ENCODE assay signal across 37 cellular contexts in genomic region chr10:54908019-54908418, GRCh38.
"Had no signal": no experiment of that assay in that cellular context is flagged by ENCODE, and none has a peak within 500 bp of the region (broad histone marks: within the 10 kb centered on the region; RNA-seq: fewer than 3 reads in every experiment).

No MANE protein-coding gene starts in this region.

- DNase-seq: activated CD4-positive, alpha-beta memory T cell treated with anti-CD3 and anti-CD28 coated beads for 36 hours; activated CD4-positive, alpha-beta T cell treated with anti-CD3 and anti-CD28 coated beads for 36 hours; activated CD4-positive, alpha-beta T cell treated with anti-CD3 and anti-CD28 coated beads, Interleukin-2, amount 10 ng/mL, durations not matched to agents 24 days and 14 days; activated CD4-positive, CD25-positive, alpha-beta regulatory T cell; activated CD4-positive, CD25-positive, alpha-beta regulatory T cell treated with anti-CD3 and anti-CD28 coated beads, Interleukin-2, amount 50 U/mL, for 72 hours; activated CD8-positive, alpha-beta memory T cell treated with anti-CD3 and anti-CD28 coated beads, Interleukin-2, amount 10 ng/mL, durations not matched to agents 7 days and 5 days; activated CD8-positive, alpha-beta memory T cell treated with anti-CD3 and anti-CD28 coated beads, Interleukin-2, amount 50 U/mL, for 4 hours; activated CD8-positive, alpha-beta T cell treated with anti-CD3 and anti-CD28 coated beads, Interleukin-2, amount 10 ng/mL, durations not matched to agents 7 days and 5 days; activated effector memory CD4-positive, alpha-beta T cell treated with anti-CD3 and anti-CD28 coated beads, Interleukin-2, amount 50 U/mL, for 16 hours; activated naive CD4-positive, alpha-beta T cell treated with anti-CD3 and anti-CD28 coated beads for 36 hours; activated naive CD8-positive, alpha-beta T cell treated with anti-CD3 and anti-CD28 coated beads for 36 hours; activated naive CD8-positive, alpha-beta T cell treated with anti-CD3 and anti-CD28 coated beads, Interleukin-2, amount 50 U/mL, for 24 hours; activated T-cell treated with anti-CD3 and anti-CD28 coated beads, Interleukin-2, amount 50 U/mL, for 1 hour; activated T-cell treated with anti-CD3 and anti-CD28 coated beads, Interleukin-2, amount 50 U/mL, for 48 hours; adrenal gland; amygdala; central memory CD4-positive, alpha-beta T cell; cerebellar nuclear complex; dorsolateral prefrontal cortex; effector memory CD8-positive, alpha-beta T cell; erythroblast; foreskin melanocyte; T-helper 1 cell; T-helper 17 cell; T1000 had no signal

- H3K27ac ChIP-seq: adrenal gland, ascending aorta, breast epithelium, cardiac muscle cell, coronary artery, dorsolateral prefrontal cortex, esophagus muscularis mucosa, gastroesophageal sphincter had no signal

- H3K9me3 Mint-ChIP-seq: activated CD4-positive, alpha-beta T cell treated with anti-CD3 and anti-CD28 coated beads, Interleukin-2, amount 10 ng/mL, durations not matched to agents 24 days and 14 days; activated T-helper 1 cell treated with anti-CD3 and anti-CD28 coated beads, Interleukin-12 subunit alpha, Interleukin-12 subunit beta, Interleukin-2, Interleukin-4 antibody, amounts not matched to agents 30 ng/mL and 10 ng/mL and 1 ng/mL, durations not matched to agents 14 hours and 24 hours and 36 hours had no signal

- ATAC-seq: activated CD4-positive, alpha-beta T cell treated with anti-CD3 and anti-CD28 coated beads for 36 hours; activated CD8-positive, alpha-beta memory T cell treated with anti-CD3 and anti-CD28 coated beads, Interleukin-2, amount 10 ng/mL, durations not matched to agents 7 days and 5 days; activated CD8-positive, alpha-beta T cell treated with anti-CD3 and anti-CD28 coated beads, Interleukin-2, amount 10 ng/mL, durations not matched to agents 7 days and 5 days; activated naive CD8-positive, alpha-beta T cell treated with anti-CD3 and anti-CD28 coated beads, Interleukin-2, amount 50 U/mL, for 24 hours; effector memory CD8-positive, alpha-beta T cell; gastroesophageal sphincter; T-helper 17 cell had no signal

- H3K4me3 ChIP-seq: adrenal gland, ascending aorta, breast epithelium, cardiac muscle cell, coronary artery, dorsolateral prefrontal cortex, esophagus muscularis mucosa, gastroesophageal sphincter had no signal

- H3K4me3 Mint-ChIP-seq: activated CD4-positive, alpha-beta memory T cell treated with anti-CD3 and anti-CD28 coated beads for 36 hours; activated CD4-positive, alpha-beta T cell treated with anti-CD3 and anti-CD28 coated beads for 36 hours; activated CD4-positive, alpha-beta T cell treated with anti-CD3 and anti-CD28 coated beads, Interleukin-2, amount 10 ng/mL, durations not matched to agents 24 days and 14 days; activated CD8-positive, alpha-beta memory T cell treated with anti-CD3 and anti-CD28 coated beads, Interleukin-2, amount 10 ng/mL, durations not matched to agents 7 days and 5 days; activated CD8-positive, alpha-beta T cell treated with anti-CD3 and anti-CD28 coated beads, Interleukin-2, amount 10 ng/mL, durations not matched to agents 7 days and 5 days; activated naive CD4-positive, alpha-beta T cell treated with anti-CD3 and anti-CD28 coated beads for 36 hours; activated naive CD4-positive, alpha-beta T cell treated with anti-CD3 and anti-CD28 coated beads, Interleukin-2, amount 50 U/mL, for 24 hours; activated naive CD8-positive, alpha-beta T cell treated with anti-CD3 and anti-CD28 coated beads for 36 hours; activated naive CD8-positive, alpha-beta T cell treated with anti-CD3 and anti-CD28 coated beads, Interleukin-2, amount 50 U/mL, for 24 hours; activated T-helper 1 cell treated with anti-CD3 and anti-CD28 coated beads, Interleukin-12 subunit alpha, Interleukin-12 subunit beta, Interleukin-2, Interleukin-4 antibody, amounts not matched to agents 30 ng/mL and 10 ng/mL and 1 ng/mL, durations not matched to agents 14 hours and 24 hours and 36 hours; brain; dendritic cell treated with granulocyte-macrophage colony-stimulating factor and Interleukin-4, amounts not matched to agents 40 ng/mL and 50 ng/mL, for 4 days; effector memory CD8-positive, alpha-beta T cell; T-helper 17 cell; T-helper 2 cell treated with Interferon-gamma antibody and Interleukin-4, amounts not matched to agents 5 μg/mL and 100 μg/mL, for 36 hours had no signal

- H3K9me3 ChIP-seq: adrenal gland had no signal

- H3K36me3 ChIP-seq: adrenal gland, ascending aorta, breast epithelium, cardiac muscle cell, esophagus muscularis mucosa, gastroesophageal sphincter had no signal

- H3K27me3 Mint-ChIP-seq: activated CD4-positive, alpha-beta memory T cell treated with anti-CD3 and anti-CD28 coated beads for 36 hours; activated CD4-positive, alpha-beta T cell treated with anti-CD3 and anti-CD28 coated beads for 36 hours; activated CD4-positive, alpha-beta T cell treated with anti-CD3 and anti-CD28 coated beads, Interleukin-2, amount 10 ng/mL, durations not matched to agents 24 days and 14 days; activated CD8-positive, alpha-beta memory T cell treated with anti-CD3 and anti-CD28 coated beads, Interleukin-2, amount 10 ng/mL, durations not matched to agents 7 days and 5 days; activated naive CD4-positive, alpha-beta T cell treated with anti-CD3 and anti-CD28 coated beads, Interleukin-2, amount 50 U/mL, for 24 hours; activated naive CD8-positive, alpha-beta T cell treated with anti-CD3 and anti-CD28 coated beads for 36 hours; activated naive CD8-positive, alpha-beta T cell treated with anti-CD3 and anti-CD28 coated beads, Interleukin-2, amount 50 U/mL, for 24 hours; brain; dendritic cell treated with granulocyte-macrophage colony-stimulating factor and Interleukin-4, amounts not matched to agents 40 ng/mL and 50 ng/mL, for 4 days; effector memory CD8-positive, alpha-beta T cell; T-helper 17 cell had no signal

- H3K4me1 ChIP-seq: adrenal gland, ascending aorta, breast epithelium, esophagus muscularis mucosa, gastroesophageal sphincter had no signal

- H3K27me3 ChIP-seq: adrenal gland, ascending aorta, breast epithelium, cardiac muscle cell, esophagus muscularis mucosa, gastroesophageal sphincter had no signal

- H3K27ac Mint-ChIP-seq: activated CD4-positive, alpha-beta memory T cell treated with anti-CD3 and anti-CD28 coated beads for 36 hours; activated CD4-positive, alpha-beta T cell treated with anti-CD3 and anti-CD28 coated beads for 36 hours; activated CD4-positive, alpha-beta T cell treated with anti-CD3 and anti-CD28 coated beads, Interleukin-2, amount 10 ng/mL, durations not matched to agents 24 days and 14 days; activated CD8-positive, alpha-beta memory T cell treated with anti-CD3 and anti-CD28 coated beads, Interleukin-2, amount 10 ng/mL, durations not matched to agents 7 days and 5 days; activated CD8-positive, alpha-beta T cell treated with anti-CD3 and anti-CD28 coated beads, Interleukin-2, amount 10 ng/mL, durations not matched to agents 7 days and 5 days; activated naive CD4-positive, alpha-beta T cell treated with anti-CD3 and anti-CD28 coated beads for 36 hours; activated naive CD4-positive, alpha-beta T cell treated with anti-CD3 and anti-CD28 coated beads, Interleukin-2, amount 50 U/mL, for 24 hours; activated naive CD8-positive, alpha-beta T cell treated with anti-CD3 and anti-CD28 coated beads for 36 hours; activated naive CD8-positive, alpha-beta T cell treated with anti-CD3 and anti-CD28 coated beads, Interleukin-2, amount 50 U/mL, for 24 hours; activated T-helper 1 cell treated with anti-CD3 and anti-CD28 coated beads, Interleukin-12 subunit alpha, Interleukin-12 subunit beta, Interleukin-2, Interleukin-4 antibody, amounts not matched to agents 30 ng/mL and 10 ng/mL and 1 ng/mL, durations not matched to agents 14 hours and 24 hours and 36 hours; activated T-helper 2 cell treated with anti-CD3 and anti-CD28 coated beads, Interferon-gamma antibody, Interleukin-2, Interleukin-4, amounts not matched to agents 10 μg/mL and 5 μg/mL and 100 μg/mL, durations not matched to agents 14 hours and 24 hours and 36 hours; brain; dendritic cell treated with granulocyte-macrophage colony-stimulating factor and Interleukin-4, amounts not matched to agents 40 ng/mL and 50 ng/mL, for 4 days; effector memory CD8-positive, alpha-beta T cell; T-helper 17 cell; T-helper 2 cell treated with Interferon-gamma antibody and Interleukin-4, amounts not matched to agents 5 μg/mL and 100 μg/mL, for 36 hours had no signal

- H3K4me1 Mint-ChIP-seq: activated CD4-positive, alpha-beta T cell treated with anti-CD3 and anti-CD28 coated beads for 36 hours; activated CD4-positive, alpha-beta T cell treated with anti-CD3 and anti-CD28 coated beads, Interleukin-2, amount 10 ng/mL, durations not matched to agents 24 days and 14 days; activated CD8-positive, alpha-beta memory T cell treated with anti-CD3 and anti-CD28 coated beads, Interleukin-2, amount 10 ng/mL, durations not matched to agents 7 days and 5 days; activated naive CD4-positive, alpha-beta T cell treated with anti-CD3 and anti-CD28 coated beads, Interleukin-2, amount 50 U/mL, for 24 hours; activated naive CD8-positive, alpha-beta T cell treated with anti-CD3 and anti-CD28 coated beads for 36 hours; activated naive CD8-positive, alpha-beta T cell treated with anti-CD3 and anti-CD28 coated beads, Interleukin-2, amount 50 U/mL, for 24 hours; T-helper 17 cell had no signal

- H3K36me3 Mint-ChIP-seq: activated CD4-positive, alpha-beta memory T cell treated with anti-CD3 and anti-CD28 coated beads for 36 hours; activated CD8-positive, alpha-beta memory T cell treated with anti-CD3 and anti-CD28 coated beads, Interleukin-2, amount 10 ng/mL, durations not matched to agents 7 days and 5 days; activated naive CD4-positive, alpha-beta T cell treated with anti-CD3 and anti-CD28 coated beads, Interleukin-2, amount 50 U/mL, for 24 hours; activated naive CD8-positive, alpha-beta T cell treated with anti-CD3 and anti-CD28 coated beads for 36 hours had no signal
